In genomic region chr11:100780470-100780869, GRCh38 we compare ENCODE assay signal across 28 cellular contexts.
"Had no signal": no experiment of that assay in that cellular context is flagged by ENCODE, and none has a peak within 500 bp of the region (broad histone marks: within the 10 kb centered on the region; RNA-seq: fewer than 3 reads in every experiment).

No MANE protein-coding gene starts in this region.

- H3K27ac ChIP-seq: brain microvascular endothelial cell, colonic mucosa, dorsolateral prefrontal cortex, esophagus muscularis mucosa, heart left ventricle, VCaP had no signal

- H3K4me3 ChIP-seq: colonic mucosa, dorsolateral prefrontal cortex, esophagus muscularis mucosa, heart left ventricle had no signal

- H3K27me3 ChIP-seq: brain microvascular endothelial cell, colonic mucosa, dorsolateral prefrontal cortex, esophagus muscularis mucosa, heart left ventricle had no signal

- H3K9me3 ChIP-seq: colonic mucosa, esophagus muscularis mucosa, heart left ventricle had no signal

- ATAC-seq: activated CD4-positive, CD25-positive, alpha-beta regulatory T cell treated with anti-CD3 and anti-CD28 coated beads, Interleukin-2, amount 50 U/mL, for 24 hours; activated CD8-positive, alpha-beta T cell treated with anti-CD3 and anti-CD28 coated beads for 36 hours; activated T-cell treated with anti-CD3 and anti-CD28 coated beads, Interleukin-2, amount 50 U/mL, for 4 hours; activated T-helper 17 cell treated with anti-CD3 and anti-CD28 coated beads, Interleukin-2, amount 50 U/mL, for 72 hours; heart left ventricle had no signal

- H3K36me3 ChIP-seq: brain microvascular endothelial cell, colonic mucosa, esophagus muscularis mucosa, heart left ventricle had no signal

- FAIRE-seq: astrocyte, frontal cortex had no signal

- DNase-seq: activated B cell treated with CpG ODN at 0.5 μM for 24 hours; activated CD4-positive, alpha-beta T cell treated with anti-CD3 and anti-CD28 coated beads for 48 hours; activated CD4-positive, alpha-beta T cell treated with anti-CD3 and anti-CD28 coated beads, Interleukin-2, amount 50 U/mL, for 1 hour; activated CD4-positive, alpha-beta T cell treated with anti-CD3 and anti-CD28 coated beads, Interleukin-2, amount 50 U/mL, for 48 hours; activated CD8-positive, alpha-beta memory T cell treated with anti-CD3 and anti-CD28 coated beads for 24 hours; activated CD8-positive, alpha-beta T cell treated with anti-CD3 and anti-CD28 coated beads for 36 hours; activated effector memory CD4-positive, alpha-beta T cell treated with Interleukin-2 at 50 U/mL for 16 hours; activated gamma-delta T cell treated with Interleukin-2 at 50 U/mL for 16 hours; activated naive CD4-positive, alpha-beta T cell treated with anti-CD3 and anti-CD28 coated beads, Interleukin-2, amount 50 U/mL, for 16 hours; activated naive CD4-positive, alpha-beta T cell treated with Interleukin-2 at 50 U/mL for 16 hours; activated T-cell treated with anti-CD3 and anti-CD28 coated beads, Interleukin-2, amount 50 U/mL, for 4 hours; amniotic stem cell; anterior cingulate cortex; brain microvascular endothelial cell; caudate nucleus; colonic mucosa; dorsolateral prefrontal cortex; effector memory CD4-positive, alpha-beta T cell; endodermal cell; glutamatergic neuron; heart left ventricle; T-helper 2 cell had no signal
